8 cellular contexts compared by ENCODE assay signal in the genomic region with DNA sequence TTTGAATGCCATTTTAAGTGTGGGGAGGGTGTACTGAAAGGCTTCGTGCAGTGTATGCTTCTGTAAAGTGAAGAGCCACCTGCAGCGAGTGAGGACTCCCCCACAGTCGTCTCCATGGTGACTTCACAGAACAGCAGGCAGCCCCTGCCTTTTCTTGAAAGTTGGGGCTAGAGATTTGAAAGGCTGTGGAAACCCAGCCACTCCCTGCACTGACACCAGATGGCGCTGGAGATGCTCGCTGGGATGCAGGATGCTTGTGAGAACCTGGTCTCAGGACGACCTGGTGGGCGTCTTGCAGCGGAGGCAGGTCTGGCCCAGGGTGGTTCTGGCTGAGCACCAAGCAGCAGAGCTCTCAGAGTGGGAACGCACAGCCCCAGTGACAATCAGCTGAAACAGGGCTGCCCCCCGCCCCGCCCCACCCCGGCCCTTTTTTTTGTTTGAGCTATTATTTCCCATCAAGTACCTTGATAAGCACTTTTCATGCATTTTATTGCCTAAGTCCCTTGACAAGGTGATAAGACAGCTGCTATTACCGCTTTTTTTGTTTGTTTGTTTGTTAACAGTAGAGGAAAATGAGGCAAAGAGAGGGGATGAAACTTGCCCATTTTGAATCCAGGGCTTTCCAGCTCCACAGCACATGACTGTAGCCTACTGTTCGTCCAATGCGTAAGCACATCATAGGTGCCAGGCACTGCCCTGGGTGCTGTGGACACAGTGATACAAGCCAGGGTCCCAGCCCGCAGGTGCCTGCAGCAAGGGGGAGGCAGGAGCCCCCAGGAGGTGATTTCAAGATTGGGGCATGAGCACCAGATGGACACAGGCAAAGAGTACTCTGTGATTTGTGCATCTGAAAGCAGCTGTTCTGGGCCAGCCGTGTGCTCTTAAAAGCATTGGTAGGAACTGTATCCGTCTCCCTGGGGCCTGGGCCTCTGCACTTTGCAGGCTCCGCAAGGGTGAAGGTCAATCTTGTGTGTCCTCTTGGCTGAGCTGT.
A peak's percentile ranks its signal among the peaks of the same experiment; 100 is the strongest.
DNase-seq lines count a peak whose midpoint lies in the region; ATAC-seq and TF ChIP-seq lines count a peak whose summit lies in the region.

No MANE protein-coding gene starts in this region.

- TF ChIP-seq POLR2A in GM18505 (IDR thresholded peaks at IDR 0.05; ENCODE audit: borderline replicate concordance, extremely low read depth, insufficient read depth, insufficient read length): no peak

- no peak overlapping the region for H3K9ac ChIP-seq in neural progenitor cell

- no peak overlapping the region for H3K4me3 Mint-ChIP-seq in neural progenitor cell

- H3K36me3 Mint-ChIP-seq in neural progenitor cell: no peaks in the 10 kb centered on the region

- H2AFZ ChIP-seq in neural progenitor cell (replicated peaks): peak overlapping the region; percentile 60

- H3K27ac Mint-ChIP-seq in neural progenitor cell: no peak overlapping the region

- H3K4me2 ChIP-seq in neural progenitor cell: peak overlapping the region; percentile 79

- H3K4me1 Mint-ChIP-seq in neural progenitor cell: peaks cover 26% of the 10 kb centered on the region

- H3K4me3 ChIP-seq in AG09309 (ENCODE audit: control insufficient read depth, low read depth, low read length) (no peak overlapping the region), neural progenitor cell (no peak overlapping the region)

- peaks cover 6% of the 10 kb centered on the region for H3K27me3 ChIP-seq in neural progenitor cell

- H3K36me3 ChIP-seq in neural progenitor cell: no peaks in the 10 kb centered on the region

- no peaks in the 10 kb centered on the region for H3K9me3 ChIP-seq in neural progenitor cell (ENCODE audit: low read depth)

- H4K20me1 ChIP-seq in neural progenitor cell (ENCODE audit: low read depth): no peaks in the 10 kb centered on the region

- no peak for DNase-seq in AG09309 (ENCODE audit: low read depth)
- DNase-seq in NCI-H128 (lab: John Stamatoyannopoulos, UW; ENCODE audit: unreplicated experiment): peak; percentile 61
- peak; percentile 2 for DNase-seq in fibroblast of peridontal ligament (ENCODE audit: extremely low read depth)
- peak; percentile 87 for DNase-seq in neural progenitor cell (ENCODE audit: low spot score)

- H3K27ac ChIP-seq in VCaP (no peak overlapping the region), neural progenitor cell (no peak overlapping the region)

- peaks cover 12% of the 10 kb centered on the region for H3K27me3 Mint-ChIP-seq in neural progenitor cell (ENCODE audit: insufficient read depth, low read depth)

- H3K4me1 ChIP-seq in neural progenitor cell: peaks cover 4% of the 10 kb centered on the region

- no peaks in the 10 kb centered on the region for H3K9me3 Mint-ChIP-seq in neural progenitor cell

- H3F3A ChIP-seq in neural progenitor cell (ENCODE audit: low read depth): no peaks in the 10 kb centered on the region

- TF ChIP-seq CTCF in AG09309 (IDR thresholded peaks at IDR 0.05; ENCODE audit: control insufficient read depth, insufficient read depth, low read depth, low read length, missing control alignments): peak; percentile 93
- TF ChIP-seq CTCF in GM12873 (IDR thresholded peaks at IDR 0.05; ENCODE audit: insufficient read depth, low read depth, low read length, missing control alignments): peak; percentile 99
- peak; percentile 99 for TF ChIP-seq CTCF in VCaP (conservative IDR thresholded peaks at IDR 0.05)
- peak; percentile 91 for TF ChIP-seq CTCF in neural progenitor cell (IDR thresholded peaks at IDR 0.05)

- no peak for ATAC-seq in GM18505 (IDR thresholded peaks at IDR 0.05; ENCODE audit: unreplicated experiment)
- no peak for ATAC-seq in GM19395 (IDR thresholded peaks at IDR 0.05; ENCODE audit: unreplicated experiment)

- no peaks in the 10 kb centered on the region for H3K79me2 ChIP-seq in neural progenitor cell (ENCODE audit: low read depth)
